Comparison of ENCODE assay signal across 8 cellular contexts in genomic region chr21:20882462-20883415, GRCh38.
DNase-seq lines count a peak whose midpoint lies in the region; ATAC-seq and TF ChIP-seq lines count a peak whose summit lies in the region.

No MANE protein-coding gene starts in this region.

- ATAC-seq in left lung, result peak; percentile 73
- ATAC-seq in HG02938 (IDR thresholded peaks at IDR 0.05; ENCODE audit: unreplicated experiment), result no peak

- peak in 2 of 3 donors; percentile 2 to 3 for DNase-seq in stimulated activated CD4-positive, alpha-beta T cell treated with anti-CD3 and anti-CD28 coated beads, Interleukin-12 subunit alpha, Interleukin-12 subunit beta, amount 100 ng/mL, for 48 hours (ENCODE audit: low read depth in 2 of 3, low spot score in 1 of 3)
- DNase-seq in stimulated activated CD4-positive, alpha-beta T cell treated with anti-CD3 and anti-CD28 coated beads, Interleukin-1b, Interleukin-23, amount 100 ng/mL, for 48 hours, result no peak
- DNase-seq in NCI-H2227 treated with DMSO at 0.1 percent for 48 hours (lab: John Stamatoyannopoulos, UW) (peak; percentile 28), brain microvascular endothelial cell (peak; percentile 7), left lung (no peak), ovary (no peak)
- DNase-seq in activated CD8-positive, alpha-beta memory T cell treated with anti-CD3 and anti-CD28 coated beads for 24 hours, result no peak

- WGBS in ovary, 3 donors, result 41 to 44% (median 42%) methylated on average over 9 of the region's 9 CpGs

- peak; percentile 75 for TF ChIP-seq CTCF in brain microvascular endothelial cell (IDR thresholded peaks at IDR 0.05; ENCODE audit: low read depth, low read length, missing control alignments)
- peak in 1 of 2 donors; percentile 41 for TF ChIP-seq CTCF in left lung (IDR thresholded peaks at IDR 0.05)
- no peak for TF ChIP-seq CTCF in ovary (IDR thresholded peaks at IDR 0.05)

- H3K4me3 ChIP-seq in brain microvascular endothelial cell (ENCODE audit: low read depth, low read length) (no peak overlapping the region), left lung (no peak overlapping the region), ovary (no peak overlapping the region)

- H3K36me3 ChIP-seq in brain microvascular endothelial cell (replicated peaks) (no peaks in the 10 kb centered on the region), left lung (no peaks in the 10 kb centered on the region), ovary (no peaks in the 10 kb centered on the region)

- in situ Hi-C loops in brain microvascular endothelial cell (cut with HindIII; ENCODE audit: low pct_ligation_motif_present, low sequenced_read_pairs), result no loop called here

- intact Hi-C loops in left lung (cut with DNase I), result no loop called here
- intact Hi-C loops in ovary (cut with DNase I), result no loop called here

- no peak for TF ChIP-seq EP300 in ovary (IDR thresholded peaks at IDR 0.05)

- H3K9me3 ChIP-seq in left lung, result no peaks in the 10 kb centered on the region
- no peaks in the 10 kb centered on the region for H3K9me3 ChIP-seq in ovary

- no peaks in the 10 kb centered on the region for H3K4me1 ChIP-seq in left lung
- H3K4me1 ChIP-seq in ovary (ENCODE audit: insufficient read depth), result no peaks in the 10 kb centered on the region

- H3K27ac ChIP-seq in brain microvascular endothelial cell (no peak overlapping the region), left lung (no peak overlapping the region), ovary (no peak overlapping the region)

- TF ChIP-seq POLR2A in ovary (IDR thresholded peaks at IDR 0.05), result no peak

- no peaks in the 10 kb centered on the region for H3K27me3 ChIP-seq in brain microvascular endothelial cell (replicated peaks)
- H3K27me3 ChIP-seq in left lung, result no peaks in the 10 kb centered on the region
- no peaks in the 10 kb centered on the region for H3K27me3 ChIP-seq in ovary

Comparison
In these comparisons a context has a peak if more than half of its experiments do, and no peak if none do; other contexts are left out.
1. DNase-seq: peak in stimulated activated CD4-positive, alpha-beta T cell treated with anti-CD3 and anti-CD28 coated beads, Interleukin-12 subunit alpha, Interleukin-12 subunit beta, amount 100 ng/mL, for 48 hours (2 of 3), NCI-H2227 treated with DMSO at 0.1 percent for 48 hours (single experiment) and brain microvascular endothelial cell (single experiment); none in stimulated activated CD4-positive, alpha-beta T cell treated with anti-CD3 and anti-CD28 coated beads, Interleukin-1b, Interleukin-23, amount 100 ng/mL, for 48 hours (single experiment), left lung (0 of 2), ovary (0 of 5) and activated CD8-positive, alpha-beta memory T cell treated with anti-CD3 and anti-CD28 coated beads for 24 hours (single experiment).